In genomic region chr3:30631237-30631961, GRCh38 we compare ENCODE assay signal across 9 cellular contexts. TPM values are rescaled to one million over a fixed set of nuclear protein-coding genes. Genes with fewer than 3 reads are reported as not detected.
DNase-seq lines count a peak whose midpoint lies in the region; TF ChIP-seq lines count a peak whose summit lies in the region.
"Had no signal": no experiment of that assay in that cellular context is flagged by ENCODE, and none has a peak within 500 bp of the region (broad histone marks: within the 10 kb centered on the region; RNA-seq: fewer than 3 reads in every experiment).

No MANE protein-coding gene starts in this region.

- peaks cover 8 to 87% (median 81%) of the 10 kb centered on the region in 5 donors for H3K4me1 ChIP-seq in subcutaneous abdominal adipose tissue (ENCODE audit: control insufficient read depth in 5 of 5, insufficient read depth in 5 of 5, low read length in 5 of 5)

- H3K4me3 ChIP-seq in fibroblast of mammary gland (ENCODE audit: control insufficient read depth, low read depth, low read length) (no peak overlapping the region), subcutaneous abdominal adipose tissue (ENCODE audit: low read depth in 1 of 5, low read length in 5 of 5) (no peak overlapping the region)

- peak overlapping the region; percentile 97 for H3K27ac Mint-ChIP-seq in activated CD4-positive, alpha-beta T cell treated with anti-CD3 and anti-CD28 coated beads, Interleukin-2, amount 10 ng/mL, durations not matched to agents 7 days and 5 days

- H3K36me3 Mint-ChIP-seq in activated CD4-positive, alpha-beta T cell treated with anti-CD3 and anti-CD28 coated beads, Interleukin-2, amount 10 ng/mL, durations not matched to agents 7 days and 5 days (ENCODE audit: low read depth) = peaks cover 72% of the 10 kb centered on the region

- DNase-seq in activated T-cell treated with anti-CD3 and anti-CD28 coated beads for 48 hours (ENCODE audit: low read depth) = peak; percentile 55
- no peak for DNase-seq in activated T-cell treated with anti-CD3 and anti-CD28 coated beads for 4 hours
- DNase-seq in activated CD4-positive, alpha-beta T cell treated with anti-CD3 and anti-CD28 coated beads, Interleukin-2, amount 10 ng/mL, durations not matched to agents 7 days and 5 days = peak; percentile 66
- DNase-seq in fibroblast of mammary gland (ENCODE audit: low read depth) = peak; percentile 83
- DNase-seq in UCSD-AML1 (lab: John Stamatoyannopoulos, UW; ENCODE audit: unreplicated experiment) = no peak
- DNase-seq in NCI-H1092 treated with DMSO at 0.1 percent for 48 hours (lab: John Stamatoyannopoulos, UW) = no peak
- no peak for DNase-seq in iPS-NIHi7 (ENCODE audit: extremely low spot score)

- H3K9me3 Mint-ChIP-seq in activated CD4-positive, alpha-beta T cell treated with anti-CD3 and anti-CD28 coated beads, Interleukin-2, amount 10 ng/mL, durations not matched to agents 7 days and 5 days = no peaks in the 10 kb centered on the region
- H3K9me3 Mint-ChIP-seq: neural crest cell had no signal

- peak overlapping the region in 1 of 5 donors; percentile 20 for H3K9ac ChIP-seq in subcutaneous abdominal adipose tissue (ENCODE audit: low read length in 5 of 5)

- H3K36me3 ChIP-seq in subcutaneous abdominal adipose tissue (ENCODE audit: control insufficient read depth in 5 of 5, insufficient read depth in 5 of 5, low read length in 5 of 5) = peaks cover 2 to 9% (median 4%) of the 10 kb centered on the region in 5 donors

- peaks cover 0 to 4% (median 0%) of the 10 kb centered on the region in 5 donors for H3K9me3 ChIP-seq in subcutaneous abdominal adipose tissue (ENCODE audit: control insufficient read depth in 5 of 5, low read length in 5 of 5)

- H3K4me3 Mint-ChIP-seq in activated CD4-positive, alpha-beta T cell treated with anti-CD3 and anti-CD28 coated beads, Interleukin-2, amount 10 ng/mL, durations not matched to agents 7 days and 5 days = peak overlapping the region; percentile 67
- H3K4me3 Mint-ChIP-seq: neural crest cell had no signal

- peaks cover 95% of the 10 kb centered on the region for H3K4me1 Mint-ChIP-seq in activated CD4-positive, alpha-beta T cell treated with anti-CD3 and anti-CD28 coated beads, Interleukin-2, amount 10 ng/mL, durations not matched to agents 7 days and 5 days

- POLR2A ChIA-PET in activated CD4-positive, alpha-beta T cell treated with anti-CD3 and anti-CD28 coated beads, Interleukin-2, amount 10 ng/mL, durations not matched to agents 7 days and 5 days (lab: Charles Lee) = interaction anchor here (0.6 to 1.2 kb wide), 2 partner anchors 24 to 63 kb away, joined by 5 to 7 read pairs; no protein-coding TSS in a partner anchor

- H3K27me3 Mint-ChIP-seq in activated CD4-positive, alpha-beta T cell treated with anti-CD3 and anti-CD28 coated beads, Interleukin-2, amount 10 ng/mL, durations not matched to agents 7 days and 5 days = no peaks in the 10 kb centered on the region

- H3K27ac ChIP-seq in subcutaneous abdominal adipose tissue (ENCODE audit: low read depth, low read length) = peak overlapping the region; percentile 87

- no peaks in the 10 kb centered on the region for H3K27me3 ChIP-seq in subcutaneous abdominal adipose tissue (ENCODE audit: control insufficient read depth in 5 of 5, insufficient read depth in 4 of 5, low read length in 5 of 5)

- no peak for TF ChIP-seq CTCF in fibroblast of mammary gland (conservative IDR thresholded peaks at IDR 0.05; ENCODE audit: control insufficient read depth, insufficient read depth, low read depth, low read length)

- CTCF ChIA-PET in activated CD4-positive, alpha-beta T cell treated with anti-CD3 and anti-CD28 coated beads, Interleukin-2, amount 10 ng/mL, durations not matched to agents 7 days and 5 days (lab: Charles Lee) = interaction anchor here (0.6 to 3.3 kb wide), 10 partner anchors 10 to 62 kb away, joined by 3 to 9 read pairs (median 4); partner anchors contain the start of gene TGFBR2

RNA-seq across cellular contexts. Expression of gene TGFBR2, which starts 25.0 kb away (rescaled TPM):
- total RNA-seq in activated CD4-positive, alpha-beta T cell treated with anti-CD3 and anti-CD28 coated beads, Interleukin-2, amount 10 ng/mL, durations not matched to agents 7 days and 5 days = 10 to 100 TPM; 74.4 to 77.8 TPM

Comparison
In these comparisons a context has a peak if more than half of its experiments do, and no peak if none do; other contexts are left out.
1. DNase-seq: peak in activated T-cell treated with anti-CD3 and anti-CD28 coated beads for 48 hours (single experiment), activated CD4-positive, alpha-beta T cell treated with anti-CD3 and anti-CD28 coated beads, Interleukin-2, amount 10 ng/mL, durations not matched to agents 7 days and 5 days (single experiment) and fibroblast of mammary gland (single experiment); none in activated T-cell treated with anti-CD3 and anti-CD28 coated beads for 4 hours (single experiment), UCSD-AML1 (single experiment), NCI-H1092 treated with DMSO at 0.1 percent for 48 hours (single experiment) and iPS-NIHi7 (single experiment).